34 cellular contexts compared by ENCODE assay signal in genomic region chr15:73331501-73331900, GRCh38. TPM values are rescaled to one million over a fixed set of nuclear protein-coding genes. Genes with fewer than 3 reads are reported as not detected.
"Had no signal": no experiment of that assay in that cellular context is flagged by ENCODE, and none has a peak within 500 bp of the region (broad histone marks: within the 10 kb centered on the region; RNA-seq: fewer than 3 reads in every experiment).

No MANE protein-coding gene starts in this region.

- FAIRE-seq: bronchial epithelial cell, TTC549 had no signal

- H3K27ac ChIP-seq: adrenal gland, KMS-11, Peyer's patch, SJSA1 had no signal

- ATAC-seq: activated CD4-positive, CD25-positive, alpha-beta regulatory T cell treated with anti-CD3 and anti-CD28 coated beads, Interleukin-2, amount 50 U/mL, for 24 hours; activated naive CD4-positive, alpha-beta T cell treated with anti-CD3 and anti-CD28 coated beads, Interleukin-2, amount 50 U/mL, for 72 hours; activated T-cell treated with anti-CD3 and anti-CD28 coated beads, Interleukin-2, amount 50 U/mL, for 4 hours; PC-3; WTC11 had no signal

- H3K4me1 ChIP-seq: adrenal gland, Peyer's patch, SJSA1 had no signal

- H3K36me3 ChIP-seq: adrenal gland, Peyer's patch, SJSA1 had no signal

- H3K9me3 ChIP-seq: adrenal gland, Peyer's patch, SJSA1, SK-N-SH had no signal

- H3K9ac ChIP-seq: KMS-11, SK-N-SH had no signal

- DNase-seq: activated CD4-positive, alpha-beta memory T cell treated with anti-CD3 and anti-CD28 coated beads for 36 hours; activated CD4-positive, alpha-beta T cell treated with anti-CD3 and anti-CD28 coated beads for 4 hours; activated CD4-positive, alpha-beta T cell treated with anti-CD3 and anti-CD28 coated beads, Interleukin-2, amount 50 U/mL, for 1 hour; activated CD8-positive, alpha-beta memory T cell treated with anti-CD3 and anti-CD28 coated beads, Interleukin-2, amount 50 U/mL, for 4 hours; activated gamma-delta T cell treated with Interleukin-2 at 50 U/mL for 16 hours; activated naive CD4-positive, alpha-beta T cell treated with anti-CD3 and anti-CD28 coated beads for 36 hours; activated T-cell treated with anti-CD3 and anti-CD28 coated beads for 4 hours; activated T-cell treated with anti-CD3 and anti-CD28 coated beads, Interleukin-2, amount 50 U/mL, for 4 hours; adrenal gland; anterior cingulate cortex; MM.1S; MV-4-11; NCI-H1092; NCI-H1436 treated with DMSO at 0.1 percent for 48 hours; NCI-H1694 treated with DMSO at 0.1 percent for 48 hours; NCI-H2029; NCI-H510A; NCI-H526; NCI-H748 treated with DMSO at 0.1 percent for 48 hours; NK-92 treated with Interleukin-12 subunit alpha and Interleukin-12 subunit beta, amount 100 ng/mL, for 24 hours; PC-3; RPMI8226; SHP77 treated with DMSO at 0.1 percent for 48 hours; SK-N-SH had no signal

- H3K4me2 ChIP-seq: KMS-11, SK-N-SH had no signal

- H3K4me3 ChIP-seq: adrenal gland, Peyer's patch, SJSA1 had no signal

- H3K27me3 ChIP-seq: adrenal gland, Peyer's patch, SJSA1 had no signal

RNA-seq across cellular contexts. Expression of gene HCN4, which starts 37.3 kb away (rescaled TPM):
- total RNA-seq: activated CD4-positive, alpha-beta memory T cell treated with anti-CD3 and anti-CD28 coated beads for 36 hours; activated naive CD4-positive, alpha-beta T cell treated with anti-CD3 and anti-CD28 coated beads for 36 hours; activated T-cell treated with anti-CD3 and anti-CD28 coated beads, Interleukin-2, amount 50 U/mL, for 4 hours; activated T-helper 1 cell treated with anti-CD3 and anti-CD28 coated beads, Interleukin-12 subunit alpha, Interleukin-12 subunit beta, Interleukin-2, Interleukin-4 antibody, amounts not matched to agents 30 ng/mL and 10 ng/mL and 1 ng/mL, durations not matched to agents 14 hours and 24 hours and 36 hours; bronchial epithelial cell; LHCN-M2; PC-3; SJSA1 had no signal
- polyA plus RNA-seq: SK-N-SH had no signal
